Comparison of ENCODE assay signal across 9 cellular contexts in the genomic region with DNA sequence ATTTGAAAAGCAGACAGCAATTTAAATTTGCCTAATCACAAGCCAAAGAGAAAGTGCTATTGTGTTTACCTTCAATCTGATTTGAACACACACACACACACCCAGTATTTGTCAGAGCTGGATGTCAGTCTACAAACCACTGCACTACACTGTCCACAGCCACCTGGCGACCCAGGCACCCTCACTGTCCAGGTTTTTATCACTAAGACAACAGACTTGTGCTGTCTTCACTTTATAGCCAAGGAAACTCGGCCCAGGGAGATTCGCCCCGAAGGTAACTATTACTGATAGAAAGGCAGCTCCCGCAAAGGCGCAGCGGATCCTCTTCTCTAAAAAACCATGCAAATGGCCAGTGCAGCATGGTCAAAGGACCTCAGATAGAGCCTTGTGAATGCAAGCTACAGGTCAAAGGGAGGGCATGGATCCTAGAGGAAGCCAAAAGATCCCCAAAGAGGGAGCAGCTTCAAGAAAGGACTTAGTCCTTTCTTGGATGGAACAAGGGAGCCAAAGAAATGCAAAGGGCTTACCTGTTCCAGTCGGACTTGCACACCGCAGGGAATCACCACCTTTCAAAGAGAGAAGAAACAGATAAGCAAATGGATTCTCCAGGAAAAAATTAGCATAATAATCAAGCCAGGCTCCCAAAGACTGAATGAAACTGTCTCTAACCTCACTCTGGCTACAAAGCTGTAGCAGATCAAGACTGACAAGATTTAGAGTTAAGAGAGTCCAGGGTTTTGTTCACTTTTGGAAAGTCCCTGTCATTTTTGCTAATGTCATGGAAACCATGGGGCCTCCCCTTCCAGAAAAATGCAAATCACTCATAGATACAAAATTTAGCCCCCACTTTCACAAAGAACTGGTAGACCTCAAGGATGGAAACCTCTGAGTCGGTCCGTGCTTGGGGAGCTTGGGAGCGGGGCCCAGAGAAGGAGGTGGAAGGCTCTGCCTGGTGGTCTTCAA.
DNase-seq lines count a peak whose midpoint lies in the region; ATAC-seq and TF ChIP-seq lines count a peak whose summit lies in the region.
"Had no signal": no experiment of that assay in that cellular context is flagged by ENCODE, and none has a peak within 500 bp of the region (broad histone marks: within the 10 kb centered on the region; RNA-seq: fewer than 3 reads in every experiment).

No MANE protein-coding gene starts in this region.

- peaks cover 29% of the 10 kb centered on the region for H3K4me1 ChIP-seq in colonic mucosa
- peaks cover 76 to 99% (median 93%) of the 10 kb centered on the region in 4 donors for H3K4me1 ChIP-seq in stomach

- no peak for TF ChIP-seq EP300 in stomach (IDR thresholded peaks at IDR 0.05)

- no peak for TF ChIP-seq CTCF in colonic mucosa (IDR thresholded peaks at IDR 0.05)
- TF ChIP-seq CTCF in stomach (IDR thresholded peaks at IDR 0.05), result no peak

- ATAC-seq in HG03108 (IDR thresholded peaks at IDR 0.05; ENCODE audit: unreplicated experiment), result peak; percentile 49

- peak overlapping the region in 1 of 2 donors; percentile 7 for H3K9ac ChIP-seq in colonic mucosa (ENCODE audit: low read depth in 2 of 2, low read length in 2 of 2)

- TF ChIP-seq POLR2A in stomach (IDR thresholded peaks at IDR 0.05), result no peak

- peak overlapping the region; percentile 0 for H3K27ac ChIP-seq in colonic mucosa
- H3K27ac ChIP-seq in stomach, result peak overlapping the region; percentile 82 to 90 (median 85)
- no peak overlapping the region for H3K27ac ChIP-seq in substantia nigra (ENCODE audit: low read depth, low read length, poor library complexity, severe bottlenecking)
- H3K27ac ChIP-seq: 22Rv1 had no signal

- H3K9me3 ChIP-seq in colonic mucosa (no peaks in the 10 kb centered on the region), stomach (no peaks in the 10 kb centered on the region)

- DNase-seq in NCI-H748 (lab: John Stamatoyannopoulos, UW; ENCODE audit: unreplicated experiment), result peak; percentile 49
- DNase-seq in NCI-H748 treated with DMSO at 0.1 percent for 48 hours (lab: John Stamatoyannopoulos, UW), result no peak
- DNase-seq in colonic mucosa, result no peak
- no peak for DNase-seq in stomach
- no peak for DNase-seq in pons (ENCODE audit: low spot score)
- no peak for DNase-seq in substantia nigra (lab: John Stamatoyannopoulos, UW)
- DNase-seq in T-helper 9 cell, result no peak

- H3K27me3 ChIP-seq in colonic mucosa (no peaks in the 10 kb centered on the region), stomach (no peaks in the 10 kb centered on the region)

- H3K36me3 ChIP-seq in colonic mucosa, result no peaks in the 10 kb centered on the region
- H3K36me3 ChIP-seq in stomach, result no peaks in the 10 kb centered on the region

- no peak overlapping the region for H3K4me3 ChIP-seq in colonic mucosa
- H3K4me3 ChIP-seq in stomach, result no peak overlapping the region

- intact Hi-C loops in colonic mucosa (cut with DNase I) (no loop called here), stomach (cut with DNase I; ENCODE audit: low total_unique reads) (no loop called here)

- WGBS in stomach, 5 donors, result 59 to 79% (median 71%) methylated on average over 12 of the region's 12 CpGs
